8 cellular contexts compared by ENCODE assay signal in genomic region chr5:141992349-141992963, GRCh38. TPM values are rescaled to one million over a fixed set of nuclear protein-coding genes. Genes with fewer than 3 reads are reported as not detected.
DNase-seq lines count a peak whose midpoint lies in the region; ATAC-seq and TF ChIP-seq lines count a peak whose summit lies in the region.

No MANE protein-coding gene starts in this region.

- H3K4me1 ChIP-seq in PC-3 (ENCODE audit: insufficient read depth, low read length) = no peaks in the 10 kb centered on the region
- H3K4me1 ChIP-seq in esophagus squamous epithelium = peaks cover 0 to 8% (median 0%) of the 10 kb centered on the region in 3 donors
- peaks cover 0 to 7% of the 10 kb centered on the region in 2 donors for H3K4me1 ChIP-seq in thoracic aorta (ENCODE audit: control insufficient read depth in 1 of 2, low read depth in 2 of 2)

- CTCF ChIA-PET in PC-3 (lab: Charles Lee) = interaction anchor here (0.9 kb wide), 1 partner anchor 151 kb away, joined by 4 read pairs; no protein-coding TSS in a partner anchor

- no peak overlapping the region for H3K27ac Mint-ChIP-seq in neural crest cell (ENCODE audit: unreplicated experiment)

- H3K9me3 ChIP-seq in PC-3 (ENCODE audit: low read length) (no peaks in the 10 kb centered on the region), esophagus squamous epithelium (no peaks in the 10 kb centered on the region), thoracic aorta (no peaks in the 10 kb centered on the region)

- H3K36me3 ChIP-seq in PC-3 (ENCODE audit: low read depth, low read length) (peaks cover 9% of the 10 kb centered on the region), esophagus squamous epithelium (peaks cover 0 to 81% (median 9%) of the 10 kb centered on the region in 3 donors), thoracic aorta (peaks cover 21% of the 10 kb centered on the region)

- POLR2A ChIA-PET in PC-3 (lab: Charles Lee; ENCODE audit: unreplicated experiment) = no interaction called here

- H3K27me3 Mint-ChIP-seq in neural crest cell (ENCODE audit: low read depth) = no peaks in the 10 kb centered on the region

- H3K27ac ChIP-seq in PC-3 (ENCODE audit: low read length) (no peak overlapping the region), esophagus squamous epithelium (no peak overlapping the region), thoracic aorta (no peak overlapping the region)

- no peaks in the 10 kb centered on the region for H3K9me3 Mint-ChIP-seq in neural crest cell

- H3K4me1 Mint-ChIP-seq in neural crest cell = peaks cover 12% of the 10 kb centered on the region

- no peaks in the 10 kb centered on the region for H3K9me2 ChIP-seq in PC-3 (replicated peaks; ENCODE audit: low read length)

- WGBS in esophagus squamous epithelium, 2 donors = 3 to 6% methylated on average over 2 of the region's 2 CpGs

- H3K4me3 Mint-ChIP-seq in neural crest cell = no peak overlapping the region

- intact Hi-C loops in PC-3 (cut with micrococcal nuclease) = loop anchor here (1.0 kb wide), 1 partner anchor 153 kb away; no protein-coding TSS in a partner anchor
- intact Hi-C loops in esophagus squamous epithelium (cut with DNase I) = loop anchor here (5.0 kb wide), 1 partner anchor 155 kb away; no protein-coding TSS in a partner anchor

- no peaks in the 10 kb centered on the region for H3K27me3 ChIP-seq in PC-3 (ENCODE audit: low read length)
- no peaks in the 10 kb centered on the region for H3K27me3 ChIP-seq in esophagus squamous epithelium
- no peaks in the 10 kb centered on the region for H3K27me3 ChIP-seq in thoracic aorta (replicated peaks; ENCODE audit: insufficient read depth)

- no TSS peak for BruUV-seq in PC-3 (replicated peaks; lab: Mats Ljungman, UMichigan)

- peaks cover 16% of the 10 kb centered on the region for H3K36me3 Mint-ChIP-seq in neural crest cell (ENCODE audit: low read depth)

- H3K4me3 ChIP-seq in GM12864 (ENCODE audit: low read depth, low read length) (no peak overlapping the region), PC-3 (ENCODE audit: low read length) (no peak overlapping the region), esophagus squamous epithelium (no peak overlapping the region), thoracic aorta (no peak overlapping the region)

- H3K9ac ChIP-seq in PC-3 (ENCODE audit: low read length) = no peak overlapping the region

- H2AFZ ChIP-seq in PC-3 (ENCODE audit: low read length) = no peak overlapping the region

- TF ChIP-seq POLR2A in esophagus squamous epithelium (IDR thresholded peaks at IDR 0.05) = no peak

- ATAC-seq in HG03354 (IDR thresholded peaks at IDR 0.05; ENCODE audit: poor library complexity, severe bottlenecking, unreplicated experiment) = peak; percentile 71
- ATAC-seq in PC-3 = peak; percentile 83
- ATAC-seq in thoracic aorta (ENCODE audit: insufficient number of reproducible peaks, low FRiP score, low read depth) = peak; percentile 76
- no peak for ATAC-seq in HG03097 (IDR thresholded peaks at IDR 0.05; ENCODE audit: low FRiP score, unreplicated experiment)

- H4K20me1 ChIP-seq in PC-3 (ENCODE audit: low read length) = no peaks in the 10 kb centered on the region

- TF ChIP-seq CTCF in GM12864 (IDR thresholded peaks at IDR 0.05; ENCODE audit: low read depth, low read length, missing control alignments) (peak; percentile 59), PC-3 (conservative IDR thresholded peaks at IDR 0.05; ENCODE audit: low read depth, low read length) (peak; percentile 82), esophagus squamous epithelium (IDR thresholded peaks at IDR 0.05) (peak; percentile 58 to 84 (median 77)), neural crest cell (conservative IDR thresholded peaks at IDR 0.05) (peak; percentile 91), thoracic aorta (IDR thresholded peaks at IDR 0.05) (peak; percentile 74)

- H3K4me2 ChIP-seq in PC-3 (ENCODE audit: low read length) = no peak overlapping the region

- H3K79me2 ChIP-seq in PC-3 (ENCODE audit: low read length) = no peaks in the 10 kb centered on the region

- H3F3A ChIP-seq in PC-3 (ENCODE audit: low read length, unreplicated experiment) = no peaks in the 10 kb centered on the region

- no peak for DNase-seq in GM12864 (ENCODE audit: low read depth)
- peak; percentile 80 for DNase-seq in PC-3
- peak; percentile 71 for DNase-seq in activated T-cell treated with anti-CD3 and anti-CD28 coated beads for 24 hours (ENCODE audit: low read depth)
- no peak for DNase-seq in esophagus squamous epithelium (lab: John Stamatoyannopoulos, UW)
- peak; percentile 75 for DNase-seq in neural crest cell (ENCODE audit: low read depth, low spot score)
- DNase-seq in thoracic aorta (ENCODE audit: low spot score) = no peak

RNA-seq across cellular contexts. Expression of gene GNPDA1, which starts 20.4 kb away (rescaled TPM):
- total RNA-seq in PC-3 (2014; rRNA removed) (34.7 and 36.1 TPM in 2 replicates), esophagus squamous epithelium (10 to 100 TPM; 12.3 to 42.6 (median 21.1) TPM), neural crest cell (74.2 and 76.8 TPM in 2 replicates), thoracic aorta (10 to 100 TPM; 15.8 to 26.5 TPM)

RNA-seq across cellular contexts. Expression of gene RNF14, which starts 23.6 kb away (rescaled TPM):
- total RNA-seq in PC-3 (2014; rRNA removed) (32.1 and 49.8 TPM in 2 replicates), esophagus squamous epithelium (10 to 100 TPM; 11.9 to 45.0 (median 23.6) TPM), neural crest cell (36.9 and 41.4 TPM in 2 replicates), thoracic aorta (10 to 100 TPM; 63.4 to 93.3 TPM)

RNA-seq across cellular contexts. Expression of gene PCDH12, which starts 34.5 kb away (rescaled TPM):
- 0.15 TPM in 1 of 2 replicates, not detected in the other for total RNA-seq in PC-3 (2014; rRNA removed)
- total RNA-seq in esophagus squamous epithelium = 1 to 10 TPM in 1 of 4 donors, under 1 TPM in 3; 0.19 to 1.9 (median 0.78) TPM
- 0.25 and 0.61 TPM in 2 replicates for total RNA-seq in neural crest cell
- 1 to 10 TPM; 5.1 to 5.2 TPM for total RNA-seq in thoracic aorta

Comparison
In these comparisons a context has a peak if more than half of its experiments do, and no peak if none do; other contexts are left out.
1. DNase-seq: peak in PC-3 (single experiment), activated T-cell treated with anti-CD3 and anti-CD28 coated beads for 24 hours (single experiment) and neural crest cell (single experiment); none in GM12864 (single experiment), esophagus squamous epithelium (single experiment) and thoracic aorta (single experiment).
2. Peak in every context shown above with its lines, with median percentiles within 50 percentile points of each other: CTCF ChIP-seq.